In the genomic region with DNA sequence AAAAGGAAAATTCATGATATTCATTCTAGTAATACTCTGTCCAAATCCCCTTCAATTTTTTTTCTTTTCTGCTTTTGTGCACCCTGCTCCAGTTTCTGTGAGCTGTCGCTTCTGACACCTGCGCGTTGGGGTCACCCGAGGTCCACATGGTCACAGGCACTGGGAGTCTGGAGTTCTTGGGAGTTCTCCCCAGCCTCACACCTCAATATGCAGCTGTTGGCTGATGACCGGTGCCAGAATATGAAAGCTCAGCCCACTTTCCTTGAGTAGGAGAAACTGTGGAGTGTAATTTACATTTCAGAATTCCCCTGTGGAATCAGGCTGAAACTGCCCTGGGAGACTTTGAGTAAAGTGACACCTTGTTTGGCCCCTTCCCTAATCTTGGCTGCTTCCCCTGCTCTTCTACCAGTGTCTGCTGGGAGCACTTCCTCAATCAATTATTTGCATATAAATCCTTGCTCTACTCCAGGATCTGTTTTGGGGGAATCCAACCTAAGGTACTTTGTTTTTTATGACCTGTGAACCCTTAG, we compare ENCODE assay signal across 17 cellular contexts.
DNase-seq lines count a peak whose midpoint lies in the region; ATAC-seq and TF ChIP-seq lines count a peak whose summit lies in the region.
"Had no signal": no experiment of that assay in that cellular context is flagged by ENCODE, and none has a peak within 500 bp of the region (broad histone marks: within the 10 kb centered on the region; RNA-seq: fewer than 3 reads in every experiment).

No MANE protein-coding gene starts in this region.

- H3K4ac ChIP-seq in IMR-90 (ENCODE audit: low read depth, low read length): no peak overlapping the region

- no peak overlapping the region for H3K18ac ChIP-seq in IMR-90 (ENCODE audit: low read depth, low read length)

- no peak overlapping the region for H2BK120ac ChIP-seq in IMR-90 (ENCODE audit: low read depth, low read length)

- peak overlapping the region; percentile 1 for H3K27ac Mint-ChIP-seq in stimulated activated naive CD8-positive, alpha-beta T cell treated with anti-CD3 and anti-CD28 coated beads, Interleukin-15, Interleukin-2, amounts not matched to agents 100 ng/mL and 50 ng/mL, for 24 hours
- H3K27ac Mint-ChIP-seq in naive thymus-derived CD4-positive, alpha-beta T cell: peak overlapping the region in 5 of 9 donors; percentile 20 to 70 (median 61)

- no peaks in the 10 kb centered on the region for H3K36me3 ChIP-seq in IMR-90 (ENCODE audit: control insufficient read depth, insufficient read depth, low read length)
- H3K36me3 ChIP-seq in naive thymus-derived CD4-positive, alpha-beta T cell (ENCODE audit: control insufficient read depth in 2 of 3, insufficient read depth in 3 of 3, low read length in 3 of 3): no peaks in the 10 kb centered on the region
- H3K36me3 ChIP-seq: BE2C had no signal

- no peak overlapping the region for H3K27ac ChIP-seq in IMR-90 (ENCODE audit: insufficient read depth, low read length)
- no peak overlapping the region for H3K27ac ChIP-seq in naive thymus-derived CD4-positive, alpha-beta T cell (ENCODE audit: low read depth, low read length)
- H3K27ac ChIP-seq: C4-2B, GM23248, HL-60 had no signal

- no peaks in the 10 kb centered on the region for H4K20me1 ChIP-seq in IMR-90 (ENCODE audit: insufficient read depth, low read length)

- H3K23ac ChIP-seq in IMR-90 (ENCODE audit: low read depth, low read length): no peak overlapping the region

- H3K36me3 Mint-ChIP-seq in stimulated activated naive CD8-positive, alpha-beta T cell treated with anti-CD3 and anti-CD28 coated beads, Interleukin-15, Interleukin-2, amounts not matched to agents 100 ng/mL and 50 ng/mL, for 24 hours (ENCODE audit: low read depth): peaks cover 5% of the 10 kb centered on the region
- peaks cover 0 to 24% (median 4%) of the 10 kb centered on the region in 5 donors for H3K36me3 Mint-ChIP-seq in naive thymus-derived CD4-positive, alpha-beta T cell

- no peak overlapping the region for H2AFZ ChIP-seq in IMR-90 (replicated peaks; ENCODE audit: low read length, poor library complexity)
- H2AFZ ChIP-seq: GM23248 had no signal

- no peaks in the 10 kb centered on the region for H3K27me3 ChIP-seq in IMR-90 (ENCODE audit: control insufficient read depth, insufficient read depth, low read length)
- H3K27me3 ChIP-seq in naive thymus-derived CD4-positive, alpha-beta T cell (ENCODE audit: control insufficient read depth in 2 of 2, insufficient read depth in 2 of 2, low read length in 2 of 2): no peaks in the 10 kb centered on the region
- H3K27me3 ChIP-seq: BE2C had no signal

- no CpG with 5 or more reads among the region's 5 CpGs for WGBS in IMR-90 (ENCODE audit: extremely low coverage in 2 of 2, insufficient read length in 1 of 2), 2 experiments

- ATAC-seq in stimulated activated naive CD8-positive, alpha-beta T cell treated with anti-CD3 and anti-CD28 coated beads, Interleukin-15, Interleukin-2, amounts not matched to agents 100 U/mL and 50 U/mL, for 24 hours: no peak
- ATAC-seq in IMR-90 (ENCODE audit: low read depth) (no peak), GM18505 (IDR thresholded peaks at IDR 0.05; ENCODE audit: unreplicated experiment) (no peak)
- no peak for ATAC-seq in naive thymus-derived CD4-positive, alpha-beta T cell
- ATAC-seq: A549 had no signal

- no peak overlapping the region for H3K56ac ChIP-seq in IMR-90 (ENCODE audit: extremely low read depth, insufficient read depth, low read length)

- no peak overlapping the region for H2BK20ac ChIP-seq in IMR-90 (ENCODE audit: low read depth, low read length)

- no peaks in the 10 kb centered on the region; the same call in 1 of the 2 replicates for H3K9me1 ChIP-seq in IMR-90 (ENCODE audit: insufficient read depth, low read length)

- POLR2A ChIA-PET in IMR-90 (lab: Charles Lee; ENCODE audit: unreplicated experiment): no interaction called here
- POLR2A ChIA-PET in naive thymus-derived CD4-positive, alpha-beta T cell (lab: Charles Lee): no interaction called here

- no peak overlapping the region for H2AK9ac ChIP-seq in IMR-90 (replicated peaks; ENCODE audit: low read depth, low read length, poor library complexity)

- no peak overlapping the region for H2BK5ac ChIP-seq in IMR-90 (ENCODE audit: low read depth, low read length, poor library complexity, severe bottlenecking)

- H4K5ac ChIP-seq in IMR-90 (ENCODE audit: low read depth, low read length): no peak overlapping the region

- CTCF ChIA-PET in IMR-90 (lab: Yijun Ruan, JAX): no interaction called here
- CTCF ChIA-PET in naive thymus-derived CD4-positive, alpha-beta T cell (lab: Charles Lee): no interaction called here

- no peak overlapping the region for H3K9ac ChIP-seq in IMR-90 (ENCODE audit: low read depth, low read length)
- H3K9ac ChIP-seq: GM23248 had no signal

- H3K27me3 Mint-ChIP-seq in stimulated activated naive CD8-positive, alpha-beta T cell treated with anti-CD3 and anti-CD28 coated beads, Interleukin-15, Interleukin-2, amounts not matched to agents 100 ng/mL and 50 ng/mL, for 24 hours: no peaks in the 10 kb centered on the region
- H3K27me3 Mint-ChIP-seq in naive thymus-derived CD4-positive, alpha-beta T cell: peaks cover 0 to 3% (median 0%) of the 10 kb centered on the region in 5 donors

- in situ Hi-C loops in IMR-90 (cut with MboI; ENCODE audit: low sequenced_read_pairs): no loop called here

- dilution Hi-C loops in IMR-90 (cut with HindIII; ENCODE audit: low sequenced_read_pairs, unreplicated experiment): no loop called here

- H2BK15ac ChIP-seq in IMR-90 (ENCODE audit: low read depth, low read length): no peak overlapping the region

- no peak overlapping the region for H3K14ac ChIP-seq in IMR-90 (replicated peaks; ENCODE audit: low read depth, low read length)

- H4K8ac ChIP-seq in IMR-90 (ENCODE audit: low read depth in 2 of 2, low read length in 2 of 2): no peak overlapping the region

- DNase-seq in stimulated activated naive CD8-positive, alpha-beta T cell treated with anti-CD3 and anti-CD28 coated beads, Interleukin-15, Interleukin-2, amounts not matched to agents 100 U/mL and 50 U/mL, for 24 hours: no peak
- no peak for DNase-seq in IMR-90
- no peak for DNase-seq in naive thymus-derived CD4-positive, alpha-beta T cell
- no peak for DNase-seq in NCI-H2196 treated with DMSO at 0.1 percent for 48 hours (lab: John Stamatoyannopoulos, UW; ENCODE audit: unreplicated experiment)
- DNase-seq in NCI-H2227 (lab: John Stamatoyannopoulos, UW; ENCODE audit: unreplicated experiment): no peak
- DNase-seq: BE2C; Caco-2; CD8-positive, alpha-beta memory T cell; DMS53; GF-D8; GM23248; H7 had no signal

- H3K4me1 Mint-ChIP-seq in stimulated activated naive CD8-positive, alpha-beta T cell treated with anti-CD3 and anti-CD28 coated beads, Interleukin-15, Interleukin-2, amounts not matched to agents 100 ng/mL and 50 ng/mL, for 24 hours (ENCODE audit: low read depth): peaks cover 23% of the 10 kb centered on the region
- peaks cover 4 to 37% (median 28%) of the 10 kb centered on the region in 7 donors for H3K4me1 Mint-ChIP-seq in naive thymus-derived CD4-positive, alpha-beta T cell

- H3K79me1 ChIP-seq in IMR-90 (ENCODE audit: low read depth in 1 of 2, low read length in 2 of 2): no peaks in the 10 kb centered on the region

- no peak for TF ChIP-seq POLR2A in IMR-90 (IDR thresholded peaks at IDR 0.05; ENCODE audit: low read depth, low read length)
- no peak for TF ChIP-seq POLR2A in GM18505 (IDR thresholded peaks at IDR 0.05; ENCODE audit: borderline replicate concordance, extremely low read depth, insufficient read depth, insufficient read length)

- H2AK5ac ChIP-seq in IMR-90 (ENCODE audit: low read depth, low read length): peak overlapping the region; percentile 24

- no peak for TF ChIP-seq RAD21 in IMR-90 (IDR thresholded peaks at IDR 0.05; ENCODE audit: low read length)

- no peak overlapping the region for H3K4me2 ChIP-seq in IMR-90 (ENCODE audit: low read depth, low read length)
- H3K4me2 ChIP-seq: A549 had no signal

- no peak overlapping the region for H4K91ac ChIP-seq in IMR-90 (ENCODE audit: insufficient read depth, low read depth, low read length)

- no peak overlapping the region for H3K4me3 Mint-ChIP-seq in stimulated activated naive CD8-positive, alpha-beta T cell treated with anti-CD3 and anti-CD28 coated beads, Interleukin-15, Interleukin-2, amounts not matched to agents 100 ng/mL and 50 ng/mL, for 24 hours
- H3K4me3 Mint-ChIP-seq in naive thymus-derived CD4-positive, alpha-beta T cell: peak overlapping the region in 1 of 10 donors; percentile 29
- H3K4me3 Mint-ChIP-seq: CD8-positive, alpha-beta memory T cell had no signal

- peaks cover 5% of the 10 kb centered on the region for H3K9me3 Mint-ChIP-seq in stimulated activated naive CD8-positive, alpha-beta T cell treated with anti-CD3 and anti-CD28 coated beads, Interleukin-15, Interleukin-2, amounts not matched to agents 100 ng/mL and 50 ng/mL, for 24 hours
- peaks cover 0 to 19% (median 7%) of the 10 kb centered on the region in 11 donors for H3K9me3 Mint-ChIP-seq in naive thymus-derived CD4-positive, alpha-beta T cell

- H3K4me1 ChIP-seq in IMR-90 (ENCODE audit: control insufficient read depth, insufficient read depth, low read length): no peaks in the 10 kb centered on the region
- peaks cover 0 to 10% of the 10 kb centered on the region in 2 donors for H3K4me1 ChIP-seq in naive thymus-derived CD4-positive, alpha-beta T cell (ENCODE audit: control insufficient read depth in 2 of 2, insufficient read depth in 2 of 2, low read length in 2 of 2)
- H3K4me1 ChIP-seq: BE2C, Caco-2 had no signal

- TF ChIP-seq CTCF in IMR-90 (conservative IDR thresholded peaks at IDR 0.05; ENCODE audit: low read depth, low read length): no peak

- no peaks in the 10 kb centered on the region; the same call in 1 of the 2 replicates for H3K9me3 ChIP-seq in IMR-90 (ENCODE audit: control insufficient read depth, insufficient read depth, low read length)
- peaks cover 0 to 8% (median 7%) of the 10 kb centered on the region in 3 experiments for H3K9me3 ChIP-seq in naive thymus-derived CD4-positive, alpha-beta T cell (ENCODE audit: control insufficient read depth in 2 of 3, low read length in 3 of 3)
- H3K9me3 ChIP-seq: BE2C, Caco-2 had no signal

- no TSS peak for BruUV-seq in IMR-90 (replicated peaks; lab: Mats Ljungman, UMichigan)

- intact Hi-C loops in IMR-90 (cut with micrococcal nuclease): no loop called here
- intact Hi-C loops in naive thymus-derived CD4-positive, alpha-beta T cell (cut with micrococcal nuclease): no loop called here

- no peak overlapping the region for H3K4me3 ChIP-seq in IMR-90 (ENCODE audit: insufficient read depth, low read depth, low read length)
- no peak overlapping the region for H3K4me3 ChIP-seq in naive thymus-derived CD4-positive, alpha-beta T cell (ENCODE audit: low read length)
- H3K4me3 ChIP-seq: A549, GM23248 had no signal

TF ChIP-seq in IMR-90, 13 proteins besides CTCF, POLR2A, EP300 and RAD21 (continues in another document):
- TF ChIP-seq MAZ (IDR thresholded peaks at IDR 0.05; ENCODE audit: borderline replicate concordance, low read depth, low read length) (no peak), CHD1 (IDR thresholded peaks at IDR 0.05; ENCODE audit: low read depth, low read length) (no peak), FOS (IDR thresholded peaks at IDR 0.05; ENCODE audit: low read depth, low read length) (no peak), MAFK (IDR thresholded peaks at IDR 0.05; ENCODE audit: low read depth, low read length) (no peak), BHLHE40 (IDR thresholded peaks at IDR 0.05; ENCODE audit: low read depth, low read length) (no peak), NFE2L2 (IDR thresholded peaks at IDR 0.05; ENCODE audit: low read depth, low read length) (no peak)
